Comparison of ENCODE assay signal across 1 cellular context in the genomic region with DNA sequence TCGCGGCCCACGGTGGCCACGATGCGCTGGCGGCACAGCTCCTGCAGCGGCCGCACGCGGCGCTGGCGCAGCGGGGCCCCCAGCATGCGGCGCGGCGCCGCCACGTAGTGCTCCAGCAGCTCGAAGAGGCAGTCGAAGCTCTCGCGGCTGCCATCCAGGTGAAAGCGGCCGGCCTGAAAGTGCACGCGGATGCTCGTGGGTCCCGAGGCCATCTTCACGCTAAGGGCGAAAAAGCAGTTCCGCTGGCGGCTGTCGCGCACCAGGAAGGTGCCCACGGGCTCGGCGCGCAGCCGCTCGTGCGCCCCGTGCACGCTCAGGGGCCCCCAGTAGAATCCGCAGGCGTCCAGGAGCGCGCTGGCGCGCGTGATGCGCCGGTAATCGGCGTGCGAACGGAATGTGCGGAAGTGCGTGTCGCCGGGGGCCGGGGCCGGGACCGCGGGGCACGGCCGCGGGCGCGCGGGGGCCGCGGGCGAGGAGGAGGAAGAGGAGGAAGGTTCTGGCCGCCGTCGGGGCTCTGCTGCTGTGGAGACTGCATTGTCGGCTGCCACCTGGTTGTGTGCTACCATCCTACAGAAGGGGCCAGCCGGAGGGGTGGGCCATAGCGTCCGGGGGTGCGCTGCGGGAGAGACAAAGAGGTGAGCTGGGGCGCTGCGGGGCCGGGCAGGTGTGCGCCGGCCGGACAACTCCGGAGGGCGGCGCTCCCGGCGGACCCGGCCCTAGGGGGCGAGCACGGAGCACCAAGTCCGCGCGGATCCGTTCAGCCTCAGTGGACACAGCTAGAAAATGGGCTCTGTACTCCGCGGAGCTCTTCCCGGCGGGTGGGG.
TF ChIP-seq lines count a peak whose summit lies in the region.

No MANE protein-coding gene starts in this region.

TF ChIP-seq in K562, 482 proteins besides CTCF, POLR2A, EP300 and RAD21 (continued from another document and continues in another):
- TF ChIP-seq, protein P1, sequence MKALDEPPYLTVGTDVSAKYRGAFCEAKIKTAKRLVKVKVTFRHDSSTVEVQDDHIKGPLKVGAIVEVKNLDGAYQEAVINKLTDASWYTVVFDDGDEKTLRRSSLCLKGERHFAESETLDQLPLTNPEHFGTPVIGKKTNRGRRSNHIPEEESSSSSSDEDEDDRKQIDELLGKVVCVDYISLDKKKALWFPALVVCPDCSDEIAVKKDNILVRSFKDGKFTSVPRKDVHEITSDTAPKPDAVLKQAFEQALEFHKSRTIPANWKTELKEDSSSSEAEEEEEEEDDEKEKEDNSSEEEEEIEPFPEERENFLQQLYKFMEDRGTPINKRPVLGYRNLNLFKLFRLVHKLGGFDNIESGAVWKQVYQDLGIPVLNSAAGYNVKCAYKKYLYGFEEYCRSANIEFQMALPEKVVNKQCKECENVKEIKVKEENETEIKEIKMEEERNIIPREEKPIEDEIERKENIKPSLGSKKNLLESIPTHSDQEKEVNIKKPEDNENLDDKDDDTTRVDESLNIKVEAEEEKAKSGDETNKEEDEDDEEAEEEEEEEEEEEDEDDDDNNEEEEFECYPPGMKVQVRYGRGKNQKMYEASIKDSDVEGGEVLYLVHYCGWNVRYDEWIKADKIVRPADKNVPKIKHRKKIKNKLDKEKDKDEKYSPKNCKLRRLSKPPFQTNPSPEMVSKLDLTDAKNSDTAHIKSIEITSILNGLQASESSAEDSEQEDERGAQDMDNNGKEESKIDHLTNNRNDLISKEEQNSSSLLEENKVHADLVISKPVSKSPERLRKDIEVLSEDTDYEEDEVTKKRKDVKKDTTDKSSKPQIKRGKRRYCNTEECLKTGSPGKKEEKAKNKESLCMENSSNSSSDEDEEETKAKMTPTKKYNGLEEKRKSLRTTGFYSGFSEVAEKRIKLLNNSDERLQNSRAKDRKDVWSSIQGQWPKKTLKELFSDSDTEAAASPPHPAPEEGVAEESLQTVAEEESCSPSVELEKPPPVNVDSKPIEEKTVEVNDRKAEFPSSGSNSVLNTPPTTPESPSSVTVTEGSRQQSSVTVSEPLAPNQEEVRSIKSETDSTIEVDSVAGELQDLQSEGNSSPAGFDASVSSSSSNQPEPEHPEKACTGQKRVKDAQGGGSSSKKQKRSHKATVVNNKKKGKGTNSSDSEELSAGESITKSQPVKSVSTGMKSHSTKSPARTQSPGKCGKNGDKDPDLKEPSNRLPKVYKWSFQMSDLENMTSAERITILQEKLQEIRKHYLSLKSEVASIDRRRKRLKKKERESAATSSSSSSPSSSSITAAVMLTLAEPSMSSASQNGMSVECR (CRISPR knock-in tag; IDR thresholded peaks at IDR 0.05) = peak; percentile 98
- TF ChIP-seq ZNF311 (CRISPR knock-in tag; IDR thresholded peaks at IDR 0.05) (peak; percentile 51; the same call in 1 of the 2 replicates), JUND (IDR thresholded peaks at IDR 0.05; ENCODE audit: borderline replicate concordance, low read depth, low read length) (no peak; the same call in 1 of the 2 replicates), JUND (tag; IDR thresholded peaks at IDR 0.05; ENCODE audit: borderline replicate concordance, low read depth, low read length) (no peak), XRCC5 (IDR thresholded peaks at IDR 0.05; ENCODE audit: low read depth, low read length) (peak; percentile 48; the same call in 1 of the 2 replicates), ZNF76 (CRISPR knock-in tag; IDR thresholded peaks at IDR 0.05; ENCODE audit: borderline replicate concordance) (peak; percentile 77), ZNF146 (CRISPR knock-in tag; IDR thresholded peaks at IDR 0.05; ENCODE audit: unreplicated experiment) (no peak), TCF3 (CRISPR knock-in tag; IDR thresholded peaks at IDR 0.05) (peak; percentile 35; the same call in 1 of the 2 replicates), ARNT (IDR thresholded peaks at IDR 0.05) (no peak), RBM39 (optimal IDR thresholded peaks at IDR 0.05; ENCODE audit: low read depth, low read length) (no peak), RNF2 (IDR thresholded peaks at IDR 0.05) (peak; percentile 78), ZNF134 (CRISPR knock-in tag; conservative IDR thresholded peaks at IDR 0.05) (no peak), ZNF143 (CRISPR knock-in tag; IDR thresholded peaks at IDR 0.05) (peak; percentile 72), POLR2AphosphoS2 (IDR thresholded peaks at IDR 0.05; ENCODE audit: low read length) (no peak), ZNF175 (CRISPR knock-in tag; IDR thresholded peaks at IDR 0.05; ENCODE audit: low read depth) (no peak), SAFB2 (IDR thresholded peaks at IDR 0.05; ENCODE audit: borderline replicate concordance, low read depth, low read length, severe bottlenecking) (no peak), HDAC1 (IDR thresholded peaks at IDR 0.05) (0 out of 4 replicates have a peak, but pooled peaks of 1 of the 2 experiments have one; percentile 10), TRIM28 (IDR thresholded peaks at IDR 0.05) (no peak), RHOXF2B (CRISPR knock-in tag; conservative IDR thresholded peaks at IDR 0.05) (no peak), ZNF668 (CRISPR knock-in tag; IDR thresholded peaks at IDR 0.05) (peak; percentile 77), NCOA4 (IDR thresholded peaks at IDR 0.05; ENCODE audit: partially characterized antibody) (no peak)
- TF ChIP-seq, protein P2, sequence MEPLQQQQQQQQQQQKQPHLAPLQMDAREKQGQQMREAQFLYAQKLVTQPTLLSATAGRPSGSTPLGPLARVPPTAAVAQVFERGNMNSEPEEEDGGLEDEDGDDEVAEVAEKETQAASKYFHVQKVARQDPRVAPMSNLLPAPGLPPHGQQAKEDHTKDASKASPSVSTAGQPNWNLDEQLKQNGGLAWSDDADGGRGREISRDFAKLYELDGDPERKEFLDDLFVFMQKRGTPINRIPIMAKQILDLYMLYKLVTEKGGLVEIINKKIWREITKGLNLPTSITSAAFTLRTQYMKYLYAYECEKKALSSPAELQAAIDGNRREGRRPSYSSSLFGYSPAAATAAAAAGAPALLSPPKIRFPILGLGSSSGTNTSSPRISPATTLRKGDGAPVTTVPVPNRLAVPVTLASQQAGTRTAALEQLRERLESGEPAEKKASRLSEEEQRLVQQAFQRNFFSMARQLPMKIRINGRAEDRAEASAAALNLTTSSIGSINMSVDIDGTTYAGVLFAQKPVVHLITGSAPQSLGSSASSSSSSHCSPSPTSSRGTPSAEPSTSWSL (CRISPR knock-in tag; IDR thresholded peaks at IDR 0.05; ENCODE audit: borderline replicate concordance) = peak; percentile 91; the same call in 1 of the 2 replicates
- TF ChIP-seq, protein P3, sequence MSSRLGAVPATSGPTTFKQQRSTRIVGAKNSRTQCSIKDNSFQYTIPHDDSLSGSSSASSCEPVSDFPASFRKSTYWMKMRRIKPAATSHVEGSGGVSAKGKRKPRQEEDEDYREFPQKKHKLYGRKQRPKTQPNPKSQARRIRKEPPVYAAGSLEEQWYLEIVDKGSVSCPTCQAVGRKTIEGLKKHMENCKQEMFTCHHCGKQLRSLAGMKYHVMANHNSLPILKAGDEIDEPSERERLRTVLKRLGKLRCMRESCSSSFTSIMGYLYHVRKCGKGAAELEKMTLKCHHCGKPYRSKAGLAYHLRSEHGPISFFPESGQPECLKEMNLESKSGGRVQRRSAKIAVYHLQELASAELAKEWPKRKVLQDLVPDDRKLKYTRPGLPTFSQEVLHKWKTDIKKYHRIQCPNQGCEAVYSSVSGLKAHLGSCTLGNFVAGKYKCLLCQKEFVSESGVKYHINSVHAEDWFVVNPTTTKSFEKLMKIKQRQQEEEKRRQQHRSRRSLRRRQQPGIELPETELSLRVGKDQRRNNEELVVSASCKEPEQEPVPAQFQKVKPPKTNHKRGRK (tag; IDR thresholded peaks at IDR 0.05) = no peak
- TF ChIP-seq, protein P4, sequence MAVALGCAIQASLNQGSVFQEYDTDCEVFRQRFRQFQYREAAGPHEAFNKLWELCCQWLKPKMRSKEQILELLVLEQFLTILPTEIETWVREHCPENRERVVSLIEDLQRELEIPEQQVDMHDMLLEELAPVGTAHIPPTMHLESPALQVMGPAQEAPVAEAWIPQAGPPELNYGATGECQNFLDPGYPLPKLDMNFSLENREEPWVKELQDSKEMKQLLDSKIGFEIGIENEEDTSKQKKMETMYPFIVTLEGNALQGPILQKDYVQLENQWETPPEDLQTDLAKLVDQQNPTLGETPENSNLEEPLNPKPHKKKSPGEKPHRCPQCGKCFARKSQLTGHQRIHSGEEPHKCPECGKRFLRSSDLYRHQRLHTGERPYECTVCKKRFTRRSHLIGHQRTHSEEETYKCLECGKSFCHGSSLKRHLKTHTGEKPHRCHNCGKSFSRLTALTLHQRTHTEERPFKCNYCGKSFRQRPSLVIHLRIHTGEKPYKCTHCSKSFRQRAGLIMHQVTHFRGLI (CRISPR knock-in tag; IDR thresholded peaks at IDR 0.05) = no peak
- TF ChIP-seq, protein P5, sequence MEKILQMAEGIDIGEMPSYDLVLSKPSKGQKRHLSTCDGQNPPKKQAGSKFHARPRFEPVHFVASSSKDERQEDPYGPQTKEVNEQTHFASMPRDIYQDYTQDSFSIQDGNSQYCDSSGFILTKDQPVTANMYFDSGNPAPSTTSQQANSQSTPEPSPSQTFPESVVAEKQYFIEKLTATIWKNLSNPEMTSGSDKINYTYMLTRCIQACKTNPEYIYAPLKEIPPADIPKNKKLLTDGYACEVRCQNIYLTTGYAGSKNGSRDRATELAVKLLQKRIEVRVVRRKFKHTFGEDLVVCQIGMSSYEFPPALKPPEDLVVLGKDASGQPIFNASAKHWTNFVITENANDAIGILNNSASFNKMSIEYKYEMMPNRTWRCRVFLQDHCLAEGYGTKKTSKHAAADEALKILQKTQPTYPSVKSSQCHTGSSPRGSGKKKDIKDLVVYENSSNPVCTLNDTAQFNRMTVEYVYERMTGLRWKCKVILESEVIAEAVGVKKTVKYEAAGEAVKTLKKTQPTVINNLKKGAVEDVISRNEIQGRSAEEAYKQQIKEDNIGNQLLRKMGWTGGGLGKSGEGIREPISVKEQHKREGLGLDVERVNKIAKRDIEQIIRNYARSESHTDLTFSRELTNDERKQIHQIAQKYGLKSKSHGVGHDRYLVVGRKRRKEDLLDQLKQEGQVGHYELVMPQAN (IDR thresholded peaks at IDR 0.05; ENCODE audit: borderline replicate concordance) = no peak
- TF ChIP-seq, protein P6, sequence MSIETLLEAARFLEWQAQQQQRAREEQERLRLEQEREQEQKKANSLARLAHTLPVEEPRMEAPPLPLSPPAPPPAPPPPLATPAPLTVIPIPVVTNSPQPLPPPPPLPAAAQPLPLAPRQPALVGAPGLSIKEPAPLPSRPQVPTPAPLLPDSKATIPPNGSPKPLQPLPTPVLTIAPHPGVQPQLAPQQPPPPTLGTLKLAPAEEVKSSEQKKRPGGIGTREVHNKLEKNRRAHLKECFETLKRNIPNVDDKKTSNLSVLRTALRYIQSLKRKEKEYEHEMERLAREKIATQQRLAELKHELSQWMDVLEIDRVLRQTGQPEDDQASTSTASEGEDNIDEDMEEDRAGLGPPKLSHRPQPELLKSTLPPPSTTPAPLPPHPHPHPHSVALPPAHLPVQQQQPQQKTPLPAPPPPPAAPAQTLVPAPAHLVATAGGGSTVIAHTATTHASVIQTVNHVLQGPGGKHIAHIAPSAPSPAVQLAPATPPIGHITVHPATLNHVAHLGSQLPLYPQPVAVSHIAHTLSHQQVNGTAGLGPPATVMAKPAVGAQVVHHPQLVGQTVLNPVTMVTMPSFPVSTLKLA (conservative IDR thresholded peaks at IDR 0.05) = peak in 1 of 2 experiments; percentile 10; a peak in 1 of 4 replicates
- TF ChIP-seq, protein P7, sequence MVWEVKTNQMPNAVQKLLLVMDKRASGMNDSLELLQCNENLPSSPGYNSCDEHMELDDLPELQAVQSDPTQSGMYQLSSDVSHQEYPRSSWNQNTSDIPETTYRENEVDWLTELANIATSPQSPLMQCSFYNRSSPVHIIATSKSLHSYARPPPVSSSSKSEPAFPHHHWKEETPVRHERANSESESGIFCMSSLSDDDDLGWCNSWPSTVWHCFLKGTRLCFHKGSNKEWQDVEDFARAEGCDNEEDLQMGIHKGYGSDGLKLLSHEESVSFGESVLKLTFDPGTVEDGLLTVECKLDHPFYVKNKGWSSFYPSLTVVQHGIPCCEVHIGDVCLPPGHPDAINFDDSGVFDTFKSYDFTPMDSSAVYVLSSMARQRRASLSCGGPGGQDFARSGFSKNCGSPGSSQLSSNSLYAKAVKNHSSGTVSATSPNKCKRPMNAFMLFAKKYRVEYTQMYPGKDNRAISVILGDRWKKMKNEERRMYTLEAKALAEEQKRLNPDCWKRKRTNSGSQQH (CRISPR knock-in tag; IDR thresholded peaks at IDR 0.05) = no peak
- TF ChIP-seq, protein P8, sequence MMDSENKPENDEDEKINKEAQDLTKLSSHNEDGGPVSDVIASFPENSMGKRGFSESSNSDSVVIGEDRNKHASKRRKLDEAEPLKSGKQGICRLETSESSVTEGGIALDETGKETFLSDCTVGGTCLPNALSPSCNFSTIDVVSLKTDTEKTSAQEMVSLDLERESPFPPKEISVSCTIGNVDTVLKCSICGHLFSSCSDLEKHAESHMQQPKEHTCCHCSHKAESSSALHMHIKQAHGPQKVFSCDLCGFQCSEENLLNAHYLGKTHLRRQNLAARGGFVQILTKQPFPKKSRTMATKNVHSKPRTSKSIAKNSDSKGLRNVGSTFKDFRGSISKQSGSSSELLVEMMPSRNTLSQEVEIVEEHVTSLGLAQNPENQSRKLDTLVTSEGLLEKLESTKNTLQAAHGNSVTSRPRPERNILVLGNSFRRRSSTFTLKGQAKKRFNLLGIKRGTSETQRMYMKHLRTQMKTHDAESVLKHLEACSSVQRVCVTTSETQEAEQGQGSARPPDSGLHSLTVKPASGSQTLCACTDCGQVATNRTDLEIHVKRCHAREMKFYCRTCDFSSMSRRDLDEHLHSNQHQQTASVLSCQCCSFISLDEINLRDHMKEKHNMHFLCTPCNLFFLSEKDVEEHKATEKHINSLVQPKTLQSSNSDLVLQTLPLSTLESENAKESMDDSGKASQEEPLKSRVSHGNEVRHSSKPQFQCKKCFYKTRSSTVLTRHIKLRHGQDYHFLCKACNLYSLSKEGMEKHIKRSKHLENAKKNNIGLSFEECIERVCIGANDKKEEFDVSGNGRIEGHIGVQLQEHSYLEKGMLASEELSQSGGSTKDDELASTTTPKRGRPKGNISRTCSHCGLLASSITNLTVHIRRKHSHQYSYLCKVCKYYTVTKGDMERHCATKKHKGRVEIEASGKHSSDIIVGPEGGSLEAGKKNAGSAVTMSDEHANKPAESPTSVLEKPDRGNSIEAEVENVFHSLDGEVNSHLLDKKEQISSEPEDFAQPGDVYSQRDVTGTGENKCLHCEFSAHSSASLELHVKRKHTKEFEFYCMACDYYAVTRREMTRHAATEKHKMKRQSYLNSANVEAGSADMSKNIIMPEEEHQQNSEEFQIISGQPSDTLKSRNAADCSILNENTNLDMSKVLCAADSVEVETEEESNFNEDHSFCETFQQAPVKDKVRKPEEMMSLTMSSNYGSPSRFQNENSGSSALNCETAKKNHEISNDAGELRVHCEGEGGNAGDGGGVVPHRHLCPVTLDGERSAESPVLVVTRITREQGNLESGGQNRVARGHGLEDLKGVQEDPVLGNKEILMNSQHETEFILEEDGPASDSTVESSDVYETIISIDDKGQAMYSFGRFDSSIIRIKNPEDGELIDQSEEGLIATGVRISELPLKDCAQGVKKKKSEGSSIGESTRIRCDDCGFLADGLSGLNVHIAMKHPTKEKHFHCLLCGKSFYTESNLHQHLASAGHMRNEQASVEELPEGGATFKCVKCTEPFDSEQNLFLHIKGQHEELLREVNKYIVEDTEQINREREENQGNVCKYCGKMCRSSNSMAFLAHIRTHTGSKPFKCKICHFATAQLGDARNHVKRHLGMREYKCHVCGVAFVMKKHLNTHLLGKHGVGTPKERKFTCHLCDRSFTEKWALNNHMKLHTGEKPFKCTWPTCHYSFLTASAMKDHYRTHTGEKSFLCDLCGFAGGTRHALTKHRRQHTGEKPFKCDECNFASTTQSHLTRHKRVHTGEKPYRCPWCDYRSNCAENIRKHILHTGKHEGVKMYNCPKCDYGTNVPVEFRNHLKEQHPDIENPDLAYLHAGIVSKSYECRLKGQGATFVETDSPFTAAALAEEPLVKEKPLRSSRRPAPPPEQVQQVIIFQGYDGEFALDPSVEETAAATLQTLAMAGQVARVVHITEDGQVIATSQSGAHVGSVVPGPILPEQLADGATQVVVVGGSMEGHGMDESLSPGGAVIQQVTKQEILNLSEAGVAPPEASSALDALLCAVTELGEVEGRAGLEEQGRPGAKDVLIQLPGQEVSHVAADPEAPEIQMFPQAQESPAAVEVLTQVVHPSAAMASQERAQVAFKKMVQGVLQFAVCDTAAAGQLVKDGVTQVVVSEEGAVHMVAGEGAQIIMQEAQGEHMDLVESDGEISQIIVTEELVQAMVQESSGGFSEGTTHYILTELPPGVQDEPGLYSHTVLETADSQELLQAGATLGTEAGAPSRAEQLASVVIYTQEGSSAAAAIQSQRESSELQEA (IDR thresholded peaks at IDR 0.05; ENCODE audit: low read depth) = no peak
